12 cellular contexts compared by ENCODE assay signal in genomic region chr1:32801096-32801713, GRCh38. TPM values are rescaled to one million over a fixed set of nuclear protein-coding genes. Genes with fewer than 3 reads are reported as not detected.
DNase-seq lines count a peak whose midpoint lies in the region; ATAC-seq and TF ChIP-seq lines count a peak whose summit lies in the region.
"Had no signal": no experiment of that assay in that cellular context is flagged by ENCODE, and none has a peak within 500 bp of the region (broad histone marks: within the 10 kb centered on the region; RNA-seq: fewer than 3 reads in every experiment).

No MANE protein-coding gene starts in this region.

- POLR2A ChIA-PET in activated B cell treated with CpG ODN at 0.5 μM for 24 hours (lab: Charles Lee) = interaction anchor here (0.7 to 1.0 kb wide), 2 partner anchors 10 to 18 kb away, joined by 3 read pairs; no protein-coding TSS in a partner anchor

- CTCF ChIA-PET in activated B cell treated with CpG ODN at 0.5 μM for 24 hours (lab: Charles Lee) = no interaction called here

- H3K27ac Mint-ChIP-seq in activated B cell treated with CpG ODN at 0.5 μM for 24 hours = peak overlapping the region; percentile 37
- peak overlapping the region; percentile 74 for H3K27ac Mint-ChIP-seq in progenitor cell of endocrine pancreas

- in situ Hi-C loops in astrocyte of the cerebellum (cut with HindIII; ENCODE audit: low sequenced_read_pairs) = no loop called here

- no peak overlapping the region for H3K4me3 Mint-ChIP-seq in activated B cell treated with CpG ODN at 0.5 μM for 24 hours
- H3K4me3 Mint-ChIP-seq in progenitor cell of endocrine pancreas (ENCODE audit: low read depth) = no peak overlapping the region

- intact Hi-C loops in activated B cell treated with CpG ODN at 0.5 μM for 24 hours (cut with micrococcal nuclease) = no loop called here

- TF ChIP-seq CTCF in activated B cell treated with CpG ODN at 0.5 μM for 24 hours (IDR thresholded peaks at IDR 0.05) (no peak), astrocyte of the cerebellum (IDR thresholded peaks at IDR 0.05; ENCODE audit: low read depth, low read length, missing control alignments) (no peak), progenitor cell of endocrine pancreas (IDR thresholded peaks at IDR 0.05; ENCODE audit: unreplicated experiment) (no peak)

- no peaks in the 10 kb centered on the region for H3K27me3 Mint-ChIP-seq in activated B cell treated with CpG ODN at 0.5 μM for 24 hours
- H3K27me3 Mint-ChIP-seq in progenitor cell of endocrine pancreas = no peaks in the 10 kb centered on the region

- peaks cover 70% of the 10 kb centered on the region for H3K36me3 Mint-ChIP-seq in activated B cell treated with CpG ODN at 0.5 μM for 24 hours (ENCODE audit: low read depth)
- H3K36me3 Mint-ChIP-seq in progenitor cell of endocrine pancreas (ENCODE audit: insufficient read depth) = peaks cover 41% of the 10 kb centered on the region

- ATAC-seq in activated CD4-positive, CD25-positive, alpha-beta regulatory T cell treated with anti-CD3 and anti-CD28 coated beads, Interleukin-2, amount 50 U/mL, for 24 hours = peak; percentile 78 to 79
- ATAC-seq in activated B cell treated with CpG ODN at 0.5 μM for 24 hours (ENCODE audit: low read depth) (peak; percentile 25), HG02642 (IDR thresholded peaks at IDR 0.05; ENCODE audit: poor library complexity, unreplicated experiment) (no peak), HG03442 (IDR thresholded peaks at IDR 0.05; ENCODE audit: unreplicated experiment) (no peak), GM19467 (IDR thresholded peaks at IDR 0.05; ENCODE audit: unreplicated experiment) (no peak)
- ATAC-seq: right cardiac atrium had no signal

- DNase-seq in activated CD4-positive, CD25-positive, alpha-beta regulatory T cell (lab: John Stamatoyannopoulos, UW) = no peak
- no peak for DNase-seq in activated B cell treated with CpG ODN at 0.5 μM for 24 hours
- peak; percentile 76 for DNase-seq in astrocyte of the cerebellum (ENCODE audit: low read depth)
- DNase-seq in progenitor cell of endocrine pancreas (ENCODE audit: low spot score, unreplicated experiment) = no peak
- DNase-seq: aorta, KBM-7, right cardiac atrium had no signal

- H3K9me3 Mint-ChIP-seq in activated B cell treated with CpG ODN at 0.5 μM for 24 hours (no peaks in the 10 kb centered on the region), progenitor cell of endocrine pancreas (ENCODE audit: low read depth) (peaks cover 5% of the 10 kb centered on the region)

- H3K4me1 Mint-ChIP-seq in activated B cell treated with CpG ODN at 0.5 μM for 24 hours (peaks cover 42% of the 10 kb centered on the region), progenitor cell of endocrine pancreas (ENCODE audit: low read depth) (no peaks in the 10 kb centered on the region)

- no peak overlapping the region for H3K4me3 ChIP-seq in astrocyte of the cerebellum (ENCODE audit: low read depth, low read length)
- H3K4me3 ChIP-seq: lung had no signal

RNA-seq across cellular contexts. Expression of gene YARS1, which starts 16.0 kb away (rescaled TPM):
- total RNA-seq in activated B cell treated with CpG ODN at 0.5 μM for 24 hours (219 and 232 TPM in 2 replicates), progenitor cell of endocrine pancreas (101 and 110 TPM in 2 replicates)

RNA-seq across cellular contexts. Expression of gene S100PBP, which starts 16.2 kb away (rescaled TPM):
- total RNA-seq in activated B cell treated with CpG ODN at 0.5 μM for 24 hours = 43.0 and 50.5 TPM in 2 replicates
- total RNA-seq in progenitor cell of endocrine pancreas = 62.6 and 66.1 TPM in 2 replicates

Comparison
In these comparisons a context has a peak if more than half of its experiments do, and no peak if none do; other contexts are left out.
1. ATAC-seq: peak in activated CD4-positive, CD25-positive, alpha-beta regulatory T cell treated with anti-CD3 and anti-CD28 coated beads, Interleukin-2, amount 50 U/mL, for 24 hours (2 of 2) and activated B cell treated with CpG ODN at 0.5 μM for 24 hours (single experiment); none in HG02642 (single experiment), HG03442 (single experiment) and GM19467 (single experiment).